Comparison of ENCODE assay signal across 24 cellular contexts in genomic region chr11:132049205-132049604, GRCh38.
"Had no signal": no experiment of that assay in that cellular context is flagged by ENCODE, and none has a peak within 500 bp of the region (broad histone marks: within the 10 kb centered on the region; RNA-seq: fewer than 3 reads in every experiment).

No MANE protein-coding gene starts in this region.

- FAIRE-seq: HepG2, K562 had no signal

- H3K27me3 ChIP-seq: SJCRH30 had no signal

- H3K9me3 ChIP-seq: SJCRH30 had no signal

- H3K4me2 ChIP-seq: KMS-11 had no signal

- H3K4me1 Mint-ChIP-seq: IgD-negative memory B cell had no signal

- H3K27me3 Mint-ChIP-seq: IgD-negative memory B cell had no signal

- H3K4me3 Mint-ChIP-seq: IgD-negative memory B cell had no signal

- DNase-seq: Kasumi-1, MM.1S, NCI-H1092 treated with DMSO at 0.1 percent for 48 hours, NCI-H1436, NCI-H187, NCI-H2029, NCI-H2081 treated with DMSO at 0.1 percent for 48 hours, NCI-H2171, NCI-H226, NCI-H446, NCI-H510A, NCI-H524 treated with DMSO at 0.1 percent for 48 hours, NCI-H69, NCI-H774, PC-3, SHP77, SJCRH30 had no signal

- H3K4me3 ChIP-seq: K562, SJCRH30 had no signal

- H3K36me3 ChIP-seq: SJCRH30 had no signal

- H3K9ac ChIP-seq: KMS-11 had no signal

- H3K4me1 ChIP-seq: SJCRH30 had no signal

- H3K27ac ChIP-seq: KMS-11, RWPE1, SJCRH30 had no signal

- ATAC-seq: HepG2, K562, Panc1, PC-3, SK-N-SH treated with all-trans-retinoic acid at 6 μM for 48 hours had no signal
